8 cellular contexts compared by ENCODE assay signal in genomic region chr10:103396789-103397087, GRCh38. TPM values are rescaled to one million over a fixed set of nuclear protein-coding genes. Genes with fewer than 3 reads are reported as not detected.
DNase-seq lines count a peak whose midpoint lies in the region; ATAC-seq and TF ChIP-seq lines count a peak whose summit lies in the region.

No MANE protein-coding gene starts in this region.

- DNase-seq in activated CD8-positive, alpha-beta memory T cell treated with anti-CD3 and anti-CD28 coated beads, Interleukin-2, amount 10 ng/mL, durations not matched to agents 7 days and 5 days: no peak
- DNase-seq in activated CD8-positive, alpha-beta memory T cell treated with anti-CD3 and anti-CD28 coated beads, Interleukin-2, amount 50 U/mL, for 4 hours: no peak
- DNase-seq in activated naive CD8-positive, alpha-beta T cell treated with anti-CD3 and anti-CD28 coated beads for 36 hours: no peak
- DNase-seq in thoracic aorta (ENCODE audit: low spot score): no peak
- DNase-seq in NAMALWA (ENCODE audit: low spot score): no peak
- DNase-seq in CD1c-positive myeloid dendritic cell (ENCODE audit: extremely low spot score): no peak
- DNase-seq in NCI-H524 treated with DMSO at 0.1 percent for 48 hours (lab: John Stamatoyannopoulos, UW): no peak

- ATAC-seq in activated CD8-positive, alpha-beta memory T cell treated with anti-CD3 and anti-CD28 coated beads, Interleukin-2, amount 10 ng/mL, durations not matched to agents 7 days and 5 days: no peak
- ATAC-seq in thoracic aorta (ENCODE audit: insufficient number of reproducible peaks, low FRiP score, low read depth): no peak

- H3K27ac ChIP-seq in layer of hippocampus (ENCODE audit: low read depth, low read length) (peak overlapping the region; percentile 27), thoracic aorta (peak overlapping the region; percentile 57 to 78)

- H3K36me3 ChIP-seq in thoracic aorta: peaks cover 8% of the 10 kb centered on the region

- CTCF ChIA-PET in activated CD8-positive, alpha-beta memory T cell treated with anti-CD3 and anti-CD28 coated beads, Interleukin-2, amount 10 ng/mL, durations not matched to agents 7 days and 5 days (lab: Charles Lee): interaction anchor here (0.8 to 3.3 kb wide), 6 partner anchors 11 to 86 kb away, joined by 3 to 11 read pairs (median 6); partner anchors contain the start of gene PCGF6

- H3K4me1 ChIP-seq in thoracic aorta (ENCODE audit: control insufficient read depth in 1 of 2, low read depth in 2 of 2): peaks cover 24 to 40% of the 10 kb centered on the region in 2 donors

- no peak for TF ChIP-seq CTCF in thoracic aorta (IDR thresholded peaks at IDR 0.05)

- peaks cover 33% of the 10 kb centered on the region for H3K36me3 Mint-ChIP-seq in activated CD8-positive, alpha-beta memory T cell treated with anti-CD3 and anti-CD28 coated beads, Interleukin-2, amount 10 ng/mL, durations not matched to agents 7 days and 5 days
- H3K36me3 Mint-ChIP-seq in activated naive CD8-positive, alpha-beta T cell treated with anti-CD3 and anti-CD28 coated beads for 36 hours: peaks cover 59% of the 10 kb centered on the region

- peak overlapping the region; percentile 92 for H3K27ac Mint-ChIP-seq in activated CD8-positive, alpha-beta memory T cell treated with anti-CD3 and anti-CD28 coated beads, Interleukin-2, amount 10 ng/mL, durations not matched to agents 7 days and 5 days
- H3K27ac Mint-ChIP-seq in activated naive CD8-positive, alpha-beta T cell treated with anti-CD3 and anti-CD28 coated beads for 36 hours: peak overlapping the region; percentile 96

- no peaks in the 10 kb centered on the region for H3K9me3 Mint-ChIP-seq in activated CD8-positive, alpha-beta memory T cell treated with anti-CD3 and anti-CD28 coated beads, Interleukin-2, amount 10 ng/mL, durations not matched to agents 7 days and 5 days (ENCODE audit: low read depth)
- H3K9me3 Mint-ChIP-seq in activated naive CD8-positive, alpha-beta T cell treated with anti-CD3 and anti-CD28 coated beads for 36 hours: no peaks in the 10 kb centered on the region

- H3K9me3 ChIP-seq in thoracic aorta: no peaks in the 10 kb centered on the region

- H3K27me3 Mint-ChIP-seq in activated CD8-positive, alpha-beta memory T cell treated with anti-CD3 and anti-CD28 coated beads, Interleukin-2, amount 10 ng/mL, durations not matched to agents 7 days and 5 days: no peaks in the 10 kb centered on the region
- no peaks in the 10 kb centered on the region for H3K27me3 Mint-ChIP-seq in activated naive CD8-positive, alpha-beta T cell treated with anti-CD3 and anti-CD28 coated beads for 36 hours

- H3K4me1 Mint-ChIP-seq in activated CD8-positive, alpha-beta memory T cell treated with anti-CD3 and anti-CD28 coated beads, Interleukin-2, amount 10 ng/mL, durations not matched to agents 7 days and 5 days: peaks cover 62% of the 10 kb centered on the region
- H3K4me1 Mint-ChIP-seq in activated naive CD8-positive, alpha-beta T cell treated with anti-CD3 and anti-CD28 coated beads for 36 hours: peaks cover 42% of the 10 kb centered on the region

- H3K4me3 Mint-ChIP-seq in activated CD8-positive, alpha-beta memory T cell treated with anti-CD3 and anti-CD28 coated beads, Interleukin-2, amount 10 ng/mL, durations not matched to agents 7 days and 5 days: peak overlapping the region; percentile 98
- H3K4me3 Mint-ChIP-seq in activated naive CD8-positive, alpha-beta T cell treated with anti-CD3 and anti-CD28 coated beads for 36 hours: peak overlapping the region; percentile 91

- H3K4me3 ChIP-seq in thoracic aorta: peak overlapping the region; percentile 95

- no peaks in the 10 kb centered on the region for H3K27me3 ChIP-seq in layer of hippocampus (ENCODE audit: control insufficient read depth, insufficient read depth, low read length)
- no peaks in the 10 kb centered on the region for H3K27me3 ChIP-seq in thoracic aorta (replicated peaks; ENCODE audit: insufficient read depth)

RNA-seq across cellular contexts. Expression of gene PDCD11, which starts 0.3 kb away (rescaled TPM):
- 10 to 100 TPM; 59.4 to 67.7 TPM for total RNA-seq in activated CD8-positive, alpha-beta memory T cell treated with anti-CD3 and anti-CD28 coated beads, Interleukin-2, amount 10 ng/mL, durations not matched to agents 7 days and 5 days
- total RNA-seq in activated naive CD8-positive, alpha-beta T cell treated with anti-CD3 and anti-CD28 coated beads for 36 hours: 10 to 100 TPM; 89.5 to 94.7 TPM
- total RNA-seq in thoracic aorta: 10 to 100 TPM; 10.7 to 23.0 TPM

RNA-seq across cellular contexts. Expression of gene ATP5MK, which starts 0.5 kb away (rescaled TPM):
- total RNA-seq in activated CD8-positive, alpha-beta memory T cell treated with anti-CD3 and anti-CD28 coated beads, Interleukin-2, amount 10 ng/mL, durations not matched to agents 7 days and 5 days: 100 to 1,000 TPM; 274 to 387 TPM
- 100 to 1,000 TPM; 451 to 452 TPM for total RNA-seq in activated naive CD8-positive, alpha-beta T cell treated with anti-CD3 and anti-CD28 coated beads for 36 hours
- total RNA-seq in thoracic aorta: 100 to 1,000 TPM; 148 to 269 TPM

RNA-seq across cellular contexts. Expression of gene TAF5, which starts 29.0 kb away (rescaled TPM):
- total RNA-seq in activated CD8-positive, alpha-beta memory T cell treated with anti-CD3 and anti-CD28 coated beads, Interleukin-2, amount 10 ng/mL, durations not matched to agents 7 days and 5 days: 10 to 100 TPM; 15.3 to 16.8 TPM
- total RNA-seq in activated naive CD8-positive, alpha-beta T cell treated with anti-CD3 and anti-CD28 coated beads for 36 hours: 10 to 100 TPM; 11.1 to 11.6 TPM
- 1 to 10 TPM; 3.7 to 5.3 TPM for total RNA-seq in thoracic aorta

RNA-seq across cellular contexts. Expression of gene PCGF6, which starts 45.8 kb away (rescaled TPM):
- 10 to 100 TPM; 17.0 to 17.2 TPM for total RNA-seq in activated CD8-positive, alpha-beta memory T cell treated with anti-CD3 and anti-CD28 coated beads, Interleukin-2, amount 10 ng/mL, durations not matched to agents 7 days and 5 days
- 10 to 100 TPM; 18.6 to 19.9 TPM for total RNA-seq in activated naive CD8-positive, alpha-beta T cell treated with anti-CD3 and anti-CD28 coated beads for 36 hours
- total RNA-seq in thoracic aorta: 10 to 100 TPM in 1 of 2 donors, 1 to 10 TPM in 1; 7.0 to 13.8 TPM

RNA-seq across cellular contexts. Expression of gene CALHM2, which starts 55.4 kb away (rescaled TPM):
- 10 to 100 TPM; 65.6 to 93.4 TPM for total RNA-seq in activated CD8-positive, alpha-beta memory T cell treated with anti-CD3 and anti-CD28 coated beads, Interleukin-2, amount 10 ng/mL, durations not matched to agents 7 days and 5 days
- 1 to 10 TPM; 4.5 to 4.8 TPM for total RNA-seq in activated naive CD8-positive, alpha-beta T cell treated with anti-CD3 and anti-CD28 coated beads for 36 hours
- 100 to 1,000 TPM in 1 of 2 donors, 10 to 100 TPM in 1; 98.4 to 113 TPM for total RNA-seq in thoracic aorta
